Comparison of ENCODE assay signal across 2 cellular contexts in the genomic region with DNA sequence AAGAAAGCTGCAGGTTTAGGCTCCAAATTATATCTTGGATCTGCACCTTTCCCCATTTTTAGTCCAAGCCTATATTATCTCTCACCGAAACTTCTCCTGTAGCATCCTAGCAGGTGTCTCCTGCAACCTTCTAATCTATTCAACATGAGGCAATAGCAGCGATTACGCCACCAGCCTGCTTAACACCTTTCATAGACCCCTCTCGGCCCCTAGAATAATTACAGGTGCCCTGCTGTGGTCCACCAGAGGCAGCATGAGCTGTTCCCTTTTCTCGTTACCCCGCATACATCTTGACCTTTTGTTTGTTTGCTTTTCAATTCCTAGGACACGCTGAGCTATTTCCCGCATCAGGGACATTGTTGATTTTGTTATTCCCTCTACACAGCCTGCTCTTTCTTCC.
TF ChIP-seq lines count a peak whose summit lies in the region.

No MANE protein-coding gene starts in this region.

TF ChIP-seq in GM23338, 12 proteins besides CTCF, POLR2A, EP300 and RAD21:
- TF ChIP-seq EZH2 (IDR thresholded peaks at IDR 0.05; ENCODE audit: low read depth, unreplicated experiment), result no peak
- no peak for TF ChIP-seq ZNF114 (CRISPR knock-in tag; IDR thresholded peaks at IDR 0.05)
- no peak for TF ChIP-seq ZNF331 (CRISPR knock-in tag; IDR thresholded peaks at IDR 0.05; ENCODE audit: low read depth)
- no peak for TF ChIP-seq JUNB (IDR thresholded peaks at IDR 0.05; ENCODE audit: unreplicated experiment)
- TF ChIP-seq STAT1 (IDR thresholded peaks at IDR 0.05; ENCODE audit: unreplicated experiment), result no peak
- no peak for TF ChIP-seq EZH2phosphoT487 (IDR thresholded peaks at IDR 0.05; ENCODE audit: unreplicated experiment)
- TF ChIP-seq, protein P1, sequence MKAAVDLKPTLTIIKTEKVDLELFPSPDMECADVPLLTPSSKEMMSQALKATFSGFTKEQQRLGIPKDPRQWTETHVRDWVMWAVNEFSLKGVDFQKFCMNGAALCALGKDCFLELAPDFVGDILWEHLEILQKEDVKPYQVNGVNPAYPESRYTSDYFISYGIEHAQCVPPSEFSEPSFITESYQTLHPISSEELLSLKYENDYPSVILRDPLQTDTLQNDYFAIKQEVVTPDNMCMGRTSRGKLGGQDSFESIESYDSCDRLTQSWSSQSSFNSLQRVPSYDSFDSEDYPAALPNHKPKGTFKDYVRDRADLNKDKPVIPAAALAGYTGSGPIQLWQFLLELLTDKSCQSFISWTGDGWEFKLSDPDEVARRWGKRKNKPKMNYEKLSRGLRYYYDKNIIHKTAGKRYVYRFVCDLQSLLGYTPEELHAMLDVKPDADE (IDR thresholded peaks at IDR 0.05), result no peak
- no peak for TF ChIP-seq NANOG (IDR thresholded peaks at IDR 0.05; ENCODE audit: borderline replicate concordance)
- TF ChIP-seq, protein P2, sequence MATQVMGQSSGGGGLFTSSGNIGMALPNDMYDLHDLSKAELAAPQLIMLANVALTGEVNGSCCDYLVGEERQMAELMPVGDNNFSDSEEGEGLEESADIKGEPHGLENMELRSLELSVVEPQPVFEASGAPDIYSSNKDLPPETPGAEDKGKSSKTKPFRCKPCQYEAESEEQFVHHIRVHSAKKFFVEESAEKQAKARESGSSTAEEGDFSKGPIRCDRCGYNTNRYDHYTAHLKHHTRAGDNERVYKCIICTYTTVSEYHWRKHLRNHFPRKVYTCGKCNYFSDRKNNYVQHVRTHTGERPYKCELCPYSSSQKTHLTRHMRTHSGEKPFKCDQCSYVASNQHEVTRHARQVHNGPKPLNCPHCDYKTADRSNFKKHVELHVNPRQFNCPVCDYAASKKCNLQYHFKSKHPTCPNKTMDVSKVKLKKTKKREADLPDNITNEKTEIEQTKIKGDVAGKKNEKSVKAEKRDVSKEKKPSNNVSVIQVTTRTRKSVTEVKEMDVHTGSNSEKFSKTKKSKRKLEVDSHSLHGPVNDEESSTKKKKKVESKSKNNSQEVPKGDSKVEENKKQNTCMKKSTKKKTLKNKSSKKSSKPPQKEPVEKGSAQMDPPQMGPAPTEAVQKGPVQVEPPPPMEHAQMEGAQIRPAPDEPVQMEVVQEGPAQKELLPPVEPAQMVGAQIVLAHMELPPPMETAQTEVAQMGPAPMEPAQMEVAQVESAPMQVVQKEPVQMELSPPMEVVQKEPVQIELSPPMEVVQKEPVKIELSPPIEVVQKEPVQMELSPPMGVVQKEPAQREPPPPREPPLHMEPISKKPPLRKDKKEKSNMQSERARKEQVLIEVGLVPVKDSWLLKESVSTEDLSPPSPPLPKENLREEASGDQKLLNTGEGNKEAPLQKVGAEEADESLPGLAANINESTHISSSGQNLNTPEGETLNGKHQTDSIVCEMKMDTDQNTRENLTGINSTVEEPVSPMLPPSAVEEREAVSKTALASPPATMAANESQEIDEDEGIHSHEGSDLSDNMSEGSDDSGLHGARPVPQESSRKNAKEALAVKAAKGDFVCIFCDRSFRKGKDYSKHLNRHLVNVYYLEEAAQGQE (IDR thresholded peaks at IDR 0.05; ENCODE audit: unreplicated experiment), result no peak

TF ChIP-seq in H1, 55 proteins besides CTCF, POLR2A, EP300 and RAD21:
- TF ChIP-seq NRF1 (IDR thresholded peaks at IDR 0.05; ENCODE audit: low read depth, low read length) (no peak), CEBPB (IDR thresholded peaks at IDR 0.05; ENCODE audit: low read depth, low read length) (peak; percentile 75), RXRA (IDR thresholded peaks at IDR 0.05; ENCODE audit: insufficient read depth, low read depth, low read length) (no peak), RNF2 (IDR thresholded peaks at IDR 0.05; ENCODE audit: borderline replicate concordance, low read depth, low read length, missing control alignments, poor library complexity, severe bottlenecking) (no peak)
- TF ChIP-seq, protein P3, sequence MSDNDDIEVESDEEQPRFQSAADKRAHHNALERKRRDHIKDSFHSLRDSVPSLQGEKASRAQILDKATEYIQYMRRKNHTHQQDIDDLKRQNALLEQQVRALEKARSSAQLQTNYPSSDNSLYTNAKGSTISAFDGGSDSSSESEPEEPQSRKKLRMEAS (IDR thresholded peaks at IDR 0.05), result peak; percentile 42; the same call in 1 of the 2 replicates
